14 cellular contexts compared by ENCODE assay signal in the genomic region with DNA sequence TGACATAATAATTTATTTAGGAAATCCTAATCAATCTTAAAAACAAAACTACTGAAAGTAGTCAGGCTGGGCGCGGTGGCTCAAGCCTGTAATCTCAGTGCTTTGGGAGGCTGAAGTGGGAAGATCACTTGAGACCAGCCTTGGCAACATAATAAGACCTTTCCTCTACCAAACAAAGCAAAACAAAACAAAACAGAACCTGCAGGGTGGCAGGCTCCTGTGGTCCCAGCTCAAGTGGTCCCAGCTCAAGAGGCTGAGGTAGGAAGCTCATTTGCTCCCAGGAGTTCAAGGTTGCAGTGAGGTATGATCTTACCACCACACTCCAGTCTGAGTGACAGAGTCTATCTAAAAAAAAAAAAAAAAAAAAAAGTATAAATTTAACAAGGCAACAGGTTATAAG.
DNase-seq lines count a peak whose midpoint lies in the region; ATAC-seq, FAIRE-seq and TF ChIP-seq lines count a peak whose summit lies in the region.
"Had no signal": no experiment of that assay in that cellular context is flagged by ENCODE, and none has a peak within 500 bp of the region (broad histone marks: within the 10 kb centered on the region; RNA-seq: fewer than 3 reads in every experiment).

No MANE protein-coding gene starts in this region.

- DNase-seq in ELF-1 (ENCODE audit: low read depth, low spot score): peak; percentile 33
- peak; percentile 16 for DNase-seq in NCI-H1417 treated with DMSO at 0.1 percent for 48 hours (lab: John Stamatoyannopoulos, UW)
- peak; percentile 46 for DNase-seq in NCI-H2227 treated with DMSO at 0.1 percent for 48 hours (lab: John Stamatoyannopoulos, UW)
- DNase-seq in H1 (ENCODE audit: low read depth in 1 of 2, low spot score in 2 of 2): no peak
- DNase-seq in stimulated activated CD4-positive, alpha-beta T cell treated with anti-CD3 and anti-CD28 coated beads, Interleukin-4, amount 100 ng/mL, for 24 hours: no peak
- no peak for DNase-seq in CD8-positive, alpha-beta memory T cell
- DNase-seq in activated naive CD4-positive, alpha-beta T cell treated with Interleukin-2 at 50 U/mL for 16 hours: no peak
- DNase-seq: C1 segment of cervical spinal cord, MV-4-11, NCI-H146, NCI-H774 had no signal

- no peak overlapping the region for H4K91ac ChIP-seq in H1 (replicated peaks; ENCODE audit: insufficient read length, low read length)

- H2BK20ac ChIP-seq in H1 (ENCODE audit: low read length): no peak overlapping the region

- H4K8ac ChIP-seq in H1 (ENCODE audit: extremely low read depth, insufficient read depth, low read length): no peak overlapping the region

- H3K9ac ChIP-seq in H1 (replicated peaks in 1 of 4; ENCODE audit: extremely low read depth in 1 of 4, low read depth in 3 of 4, low read length in 3 of 4): no peak overlapping the region

- peaks cover 0 to 2% (median 0%) of the 10 kb centered on the region in 3 donors for H3K36me3 Mint-ChIP-seq in CD8-positive, alpha-beta memory T cell

- no peak for TF ChIP-seq EP300 in H1 (IDR thresholded peaks at IDR 0.05; ENCODE audit: borderline replicate concordance in 1 of 2, low read depth in 2 of 2, low read length in 2 of 2)

- WGBS in H1 (ENCODE audit: extremely low coverage in 1 of 2, insufficient coverage in 1 of 2, insufficient read length in 1 of 2, insufficient replicate concordance in 2 of 2, low coverage in 1 of 2, low lambda C conversion rate in 2 of 2, missing lambda C conversion rate in 1 of 2), 2 experiments: 41% methylated on average over 2 of the region's 2 CpGs; no CpG with 5 or more reads in 1 of the 2 experiments

- no peak overlapping the region for H2BK12ac ChIP-seq in H1 (ENCODE audit: low read depth, low read length)

- no peak overlapping the region for H2BK5ac ChIP-seq in H1 (ENCODE audit: low read depth, low read length)

- ATAC-seq in GM19463 (IDR thresholded peaks at IDR 0.05; ENCODE audit: unreplicated experiment): no peak
- ATAC-seq: HCT116, K562 had no signal

- no peaks in the 10 kb centered on the region for H3K36me3 ChIP-seq in H1 (ENCODE audit: control insufficient read depth in 2 of 4, insufficient read depth in 4 of 4, low read length in 3 of 4)
- H3K36me3 ChIP-seq in CD8-positive, alpha-beta memory T cell (ENCODE audit: insufficient read depth, low read length): no peaks in the 10 kb centered on the region

- no peaks in the 10 kb centered on the region for H3K79me2 ChIP-seq in H1 (ENCODE audit: control insufficient read depth in 1 of 2, insufficient read depth in 2 of 2, low read length in 2 of 2)

- H3K27me3 ChIP-seq in H1 (replicated peaks in 1 of 4; ENCODE audit: control insufficient read depth in 3 of 4, extremely low read depth in 1 of 4, insufficient read depth in 3 of 4, low read length in 3 of 4): no peaks in the 10 kb centered on the region
- no peaks in the 10 kb centered on the region for H3K27me3 ChIP-seq in CD8-positive, alpha-beta memory T cell (ENCODE audit: insufficient read depth, low read length, poor library complexity, severe bottlenecking)

- no peak overlapping the region for H3K23ac ChIP-seq in H1 (ENCODE audit: insufficient read length)

- no peak overlapping the region for H3K14ac ChIP-seq in H1 (ENCODE audit: insufficient read length)

- no peak overlapping the region for H3K18ac ChIP-seq in H1 (ENCODE audit: extremely low read depth, low read length)

- TF ChIP-seq RAD21 in H1 (IDR thresholded peaks at IDR 0.05 in 1 of 2, conservative IDR thresholded peaks at IDR 0.05 in 1 of 2; ENCODE audit: low read depth in 2 of 2, low read length in 2 of 2): no peak; a peak in 1 of 4 replicates

- no peak overlapping the region for H2AFZ ChIP-seq in H1 (ENCODE audit: low read length)

- H3K23me2 ChIP-seq in H1 (ENCODE audit: low read depth, low read length): no peaks in the 10 kb centered on the region

- no peaks in the 10 kb centered on the region for H3K4me1 Mint-ChIP-seq in CD8-positive, alpha-beta memory T cell

- H3K4ac ChIP-seq in H1 (replicated peaks; ENCODE audit: insufficient read length, low read depth, low read length): no peak overlapping the region

- H3K4me3 Mint-ChIP-seq in CD8-positive, alpha-beta memory T cell: no peak overlapping the region

- no peak overlapping the region for H3K56ac ChIP-seq in H1 (replicated peaks; ENCODE audit: insufficient read length, low read depth, low read length)

- no peaks in the 10 kb centered on the region for H4K20me1 ChIP-seq in H1 (replicated peaks in 1 of 2; ENCODE audit: control insufficient read depth in 1 of 2, insufficient read depth in 2 of 2, low read length in 2 of 2)

- H3K9me3 ChIP-seq in H1 (ENCODE audit: insufficient read depth in 2 of 2, low read depth in 1 of 2, low read length in 1 of 2): no peaks in the 10 kb centered on the region
- no peaks in the 10 kb centered on the region for H3K9me3 ChIP-seq in CD8-positive, alpha-beta memory T cell (ENCODE audit: low read length)

- TF ChIP-seq POLR2A in H1 (IDR thresholded peaks at IDR 0.05; ENCODE audit: control extremely low read depth in 1 of 2, low read depth in 2 of 2, low read length in 2 of 2): no peak

- no peak overlapping the region for H4K5ac ChIP-seq in H1 (ENCODE audit: insufficient read length, low read depth, low read length)

- H2BK15ac ChIP-seq in H1 (ENCODE audit: low read length): no peak overlapping the region

- H3K79me1 ChIP-seq in H1 (ENCODE audit: low read depth, low read length): no peaks in the 10 kb centered on the region

- CTCF ChIA-PET in H1 (lab: Charles Lee; ENCODE audit: partially characterized antibody): no interaction called here
- CTCF ChIA-PET in CD8-positive, alpha-beta memory T cell (lab: Charles Lee): no interaction called here

- no peak for TF ChIP-seq CTCF in H1 (IDR thresholded peaks at IDR 0.05; ENCODE audit: control extremely low read depth in 1 of 3, insufficient read depth in 1 of 3, low read depth in 1 of 3, low read length in 3 of 3)

- H3K4me1 ChIP-seq in H1 (replicated peaks in 1 of 4; ENCODE audit: control insufficient read depth in 3 of 4, insufficient read depth in 4 of 4, low read length in 3 of 4): no peaks in the 10 kb centered on the region
- H3K4me1 ChIP-seq in CD8-positive, alpha-beta memory T cell (ENCODE audit: insufficient read depth, low read length): no peaks in the 10 kb centered on the region

- H3K9me3 Mint-ChIP-seq in CD8-positive, alpha-beta memory T cell: peaks cover 1 to 16% (median 3%) of the 10 kb centered on the region in 5 donors

- no peak overlapping the region for H3K4me3 ChIP-seq in H1 (ENCODE audit: extremely low read depth in 1 of 4, insufficient read depth in 2 of 4, low read depth in 3 of 4, low read length in 4 of 4)
- H3K4me3 ChIP-seq in CD8-positive, alpha-beta memory T cell (ENCODE audit: low read length): no peak overlapping the region
- H3K4me3 ChIP-seq: K562 had no signal

- no peak overlapping the region for H2AK5ac ChIP-seq in H1 (ENCODE audit: low read depth, low read length)

- H3K27me3 Mint-ChIP-seq in CD8-positive, alpha-beta memory T cell: no peaks in the 10 kb centered on the region

- H3K4me2 ChIP-seq in H1 (ENCODE audit: insufficient read depth in 1 of 2, low read depth in 2 of 2, low read length in 2 of 2): peak overlapping the region in 1 of 2 experiments; percentile 14; a peak in 1 of 4 replicates

- no peak overlapping the region for H2BK120ac ChIP-seq in H1 (replicated peaks; ENCODE audit: low read depth, low read length)

- H3K27ac ChIP-seq in H1 (ENCODE audit: low read depth, low read length): no peak overlapping the region
- no peak overlapping the region for H3K27ac ChIP-seq in CD8-positive, alpha-beta memory T cell (ENCODE audit: low read depth, low read length)

- POLR2A ChIA-PET in H1 (lab: Charles Lee; ENCODE audit: partially characterized antibody): no interaction called here
- POLR2A ChIA-PET in CD8-positive, alpha-beta memory T cell (lab: Charles Lee): no interaction called here

- FAIRE-seq in H1 (lab: Jason Lieb, UNC): no peak
- FAIRE-seq: K562 had no signal

- H3K27ac Mint-ChIP-seq in CD8-positive, alpha-beta memory T cell: no peak overlapping the region

TF ChIP-seq in H1, 55 proteins besides CTCF, POLR2A, EP300 and RAD21 (continues in another document):
- TF ChIP-seq, protein P1, sequence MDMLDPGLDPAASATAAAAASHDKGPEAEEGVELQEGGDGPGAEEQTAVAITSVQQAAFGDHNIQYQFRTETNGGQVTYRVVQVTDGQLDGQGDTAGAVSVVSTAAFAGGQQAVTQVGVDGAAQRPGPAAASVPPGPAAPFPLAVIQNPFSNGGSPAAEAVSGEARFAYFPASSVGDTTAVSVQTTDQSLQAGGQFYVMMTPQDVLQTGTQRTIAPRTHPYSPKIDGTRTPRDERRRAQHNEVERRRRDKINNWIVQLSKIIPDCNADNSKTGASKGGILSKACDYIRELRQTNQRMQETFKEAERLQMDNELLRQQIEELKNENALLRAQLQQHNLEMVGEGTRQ (IDR thresholded peaks at IDR 0.05; ENCODE audit: low read length): no peak
- TF ChIP-seq NANOG (IDR thresholded peaks at IDR 0.05; ENCODE audit: insufficient read depth, low read depth, low read length, poor library complexity, severe bottlenecking): peak; percentile 51
- no peak for TF ChIP-seq EGR1 (IDR thresholded peaks at IDR 0.05; ENCODE audit: borderline replicate concordance, low read depth, low read length)
- TF ChIP-seq RFX5 (IDR thresholded peaks at IDR 0.05; ENCODE audit: borderline replicate concordance, low read depth, low read length): no peak
- TF ChIP-seq CBX8 (IDR thresholded peaks at IDR 0.05; ENCODE audit: borderline replicate concordance, low read depth, low read length): no peak
- no peak for TF ChIP-seq HDAC2 (IDR thresholded peaks at IDR 0.05; ENCODE audit: borderline replicate concordance in 1 of 2, low read depth in 2 of 2, low read length in 2 of 2)
- TF ChIP-seq POU5F1 (IDR thresholded peaks at IDR 0.05; ENCODE audit: low read depth, low read length): peak; percentile 17; the same call in 1 of the 2 replicates
- no peak for TF ChIP-seq NRF1 (IDR thresholded peaks at IDR 0.05; ENCODE audit: low read depth, low read length)

Comparison
In these comparisons a context has a peak if more than half of its experiments do, and no peak if none do; other contexts are left out.
1. DNase-seq: peak in ELF-1 (single experiment), NCI-H1417 treated with DMSO at 0.1 percent for 48 hours (single experiment) and NCI-H2227 treated with DMSO at 0.1 percent for 48 hours (single experiment); none in H1 (0 of 2), stimulated activated CD4-positive, alpha-beta T cell treated with anti-CD3 and anti-CD28 coated beads, Interleukin-4, amount 100 ng/mL, for 24 hours (single experiment), CD8-positive, alpha-beta memory T cell (0 of 5) and activated naive CD4-positive, alpha-beta T cell treated with Interleukin-2 at 50 U/mL for 16 hours (single experiment).